22 cellular contexts compared by ENCODE assay signal in the genomic region with DNA sequence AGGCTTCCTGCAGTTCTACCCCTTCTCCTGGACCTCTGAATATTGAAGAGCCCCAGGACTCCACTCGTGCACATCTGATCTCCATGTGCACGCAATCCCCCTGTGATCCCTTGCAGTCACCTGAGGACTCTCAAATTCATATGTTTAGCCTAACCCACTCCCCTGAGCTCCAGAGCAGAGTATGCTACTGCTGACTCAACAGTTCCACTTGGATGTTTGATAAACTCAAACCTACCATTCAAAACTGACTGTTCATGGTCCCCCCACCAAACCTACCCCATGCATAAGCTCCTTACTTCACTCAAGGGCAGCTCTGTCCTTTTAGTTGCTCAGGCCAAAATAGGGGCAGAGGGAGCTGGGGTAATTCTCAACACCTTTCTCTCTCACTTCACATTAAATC.
"Had no signal": no experiment of that assay in that cellular context is flagged by ENCODE, and none has a peak within 500 bp of the region (broad histone marks: within the 10 kb centered on the region; RNA-seq: fewer than 3 reads in every experiment).

No MANE protein-coding gene starts in this region.

- H3K9ac ChIP-seq: SK-N-SH had no signal

- H3K27me3 ChIP-seq: MG63 had no signal

- H3K4me2 ChIP-seq: SK-N-SH had no signal

- DNase-seq: Karpas-422, KG1, MG63, NCI-H1092, NCI-H1105 treated with DMSO at 0.1 percent for 48 hours, NCI-H1417 treated with DMSO at 0.1 percent for 48 hours, NCI-H146, NCI-H1694 treated with DMSO at 0.1 percent for 48 hours, NCI-H1930, NCI-H2081, NCI-H2171, NCI-H226, NCI-H446, NCI-H510A, NCI-H524 treated with DMSO at 0.1 percent for 48 hours, NCI-H69, NCI-H774, Right ventricle myocardium superior, RPMI8226, SK-N-SH, SW 1271, T-helper 1 cell had no signal

- H3K36me3 ChIP-seq: MG63 had no signal

- H3K4me3 ChIP-seq: MG63 had no signal
